ENCODE assay signal across 20 cellular contexts in genomic region chr13:59793107-59793506, GRCh38.
A peak's percentile ranks its signal among the peaks of the same experiment; 100 is the strongest.
DNase-seq lines count a peak whose midpoint lies in the region; ATAC-seq, FAIRE-seq and TF ChIP-seq lines count a peak whose summit lies in the region.
"Had no signal": no experiment of that assay in that cellular context is flagged by ENCODE, and none has a peak within 500 bp of the region (broad histone marks: within the 10 kb centered on the region; RNA-seq: fewer than 3 reads in every experiment).

No MANE protein-coding gene starts in this region.

- no peaks in the 10 kb centered on the region for H3K27me3 Mint-ChIP-seq in GM23338 (ENCODE audit: insufficient read depth, low read depth, poor library complexity)
- H3K27me3 Mint-ChIP-seq in glutamatergic neuron (ENCODE audit: unreplicated experiment) = no peaks in the 10 kb centered on the region
- H3K27me3 Mint-ChIP-seq: CD4-positive, alpha-beta memory T cell had no signal

- H3K9ac ChIP-seq in HUES6 (ENCODE audit: low read length) (no peak overlapping the region), H1 (replicated peaks in 1 of 4; ENCODE audit: extremely low read depth in 1 of 4, low read depth in 3 of 4, low read length in 3 of 4) (no peak overlapping the region)
- H3K9ac ChIP-seq: BLaER1, GM23248 had no signal

- no peaks in the 10 kb centered on the region for H3K79me2 ChIP-seq in GM23338 (replicated peaks; ENCODE audit: insufficient read depth)
- no peaks in the 10 kb centered on the region for H3K79me2 ChIP-seq in H1 (ENCODE audit: control insufficient read depth in 1 of 2, insufficient read depth in 2 of 2, low read length in 2 of 2)

- H3K27me3 ChIP-seq in GM23338 (ENCODE audit: insufficient read depth) (no peaks in the 10 kb centered on the region), HUES6 (ENCODE audit: control insufficient read depth, insufficient read depth, low read length) (no peaks in the 10 kb centered on the region), H1 (replicated peaks in 1 of 4; ENCODE audit: control insufficient read depth in 3 of 4, extremely low read depth in 1 of 4, insufficient read depth in 3 of 4, low read length in 3 of 4) (no peaks in the 10 kb centered on the region), iPS DF 6.9 (ENCODE audit: control insufficient read depth, insufficient read depth, low read length) (no peaks in the 10 kb centered on the region)
- H3K27me3 ChIP-seq: BLaER1 had no signal

- no peak for TF ChIP-seq POLR2A in H1 (IDR thresholded peaks at IDR 0.05; ENCODE audit: control extremely low read depth in 1 of 2, low read depth in 2 of 2, low read length in 2 of 2)

- peak; percentile 88 for ATAC-seq in GM23338
- no peak for ATAC-seq in HG02759 (IDR thresholded peaks at IDR 0.05; ENCODE audit: unreplicated experiment)
- no peak for ATAC-seq in HG03469 (IDR thresholded peaks at IDR 0.05; ENCODE audit: unreplicated experiment)
- ATAC-seq in HG03565 (IDR thresholded peaks at IDR 0.05; ENCODE audit: unreplicated experiment) = no peak
- ATAC-seq: K562 had no signal

- H3K4me1 ChIP-seq in GM23338 (ENCODE audit: insufficient read depth) (peaks cover 40% of the 10 kb centered on the region), HUES6 (ENCODE audit: control insufficient read depth, insufficient read depth, low read length) (peaks cover 32% of the 10 kb centered on the region), H1 (replicated peaks in 1 of 4; ENCODE audit: control insufficient read depth in 3 of 4, insufficient read depth in 4 of 4, low read length in 3 of 4) (peaks cover 0 to 11% (median 7%) of the 10 kb centered on the region in 4 experiments; a peak in 4 of 7 replicates), iPS DF 6.9 (ENCODE audit: control insufficient read depth, insufficient read depth, low read length) (0 out of 2 replicates have a peak, but pooled peaks cover 1% of the 10 kb centered on the region)
- H3K4me1 ChIP-seq: BLaER1 had no signal

- no peak overlapping the region for H3K14ac ChIP-seq in H1 (ENCODE audit: insufficient read length)

- no peak overlapping the region for H2BK120ac ChIP-seq in H1 (replicated peaks; ENCODE audit: low read depth, low read length)

- no peak overlapping the region for H3K4ac ChIP-seq in H1 (replicated peaks; ENCODE audit: insufficient read length, low read depth, low read length)

- no peak overlapping the region for H3K56ac ChIP-seq in H1 (replicated peaks; ENCODE audit: insufficient read length, low read depth, low read length)

- H3K4me3 Mint-ChIP-seq in GM23338 = no peak overlapping the region
- H3K4me3 Mint-ChIP-seq in glutamatergic neuron (ENCODE audit: unreplicated experiment) = no peak overlapping the region
- H3K4me3 Mint-ChIP-seq: CD14-positive monocyte; CD4-positive, alpha-beta memory T cell had no signal

- H4K91ac ChIP-seq in H1 (replicated peaks; ENCODE audit: insufficient read length, low read length) = no peak overlapping the region

- H2BK20ac ChIP-seq in H1 (ENCODE audit: low read length) = peak overlapping the region; percentile 83; the same call in 1 of the 2 replicates

- H3K23ac ChIP-seq in H1 (ENCODE audit: insufficient read length) = no peak overlapping the region

- no peaks in the 10 kb centered on the region for H3K36me3 ChIP-seq in GM23338 (ENCODE audit: insufficient read depth)
- H3K36me3 ChIP-seq in HUES6 (ENCODE audit: control insufficient read depth, insufficient read depth, low read length) = no peaks in the 10 kb centered on the region
- 0 out of 8 replicates have a peak, but pooled peaks cover 0 to 2% (median 0%) of the 10 kb centered on the region in 4 experiments for H3K36me3 ChIP-seq in H1 (ENCODE audit: control insufficient read depth in 2 of 4, insufficient read depth in 4 of 4, low read length in 3 of 4)
- no peaks in the 10 kb centered on the region for H3K36me3 ChIP-seq in iPS DF 6.9 (ENCODE audit: control insufficient read depth, insufficient read depth, low read length)
- H3K36me3 ChIP-seq: BLaER1 had no signal

- CTCF ChIA-PET in H1 (lab: Charles Lee; ENCODE audit: partially characterized antibody) = no interaction called here

- POLR2A ChIA-PET in H1 (lab: Charles Lee; ENCODE audit: partially characterized antibody) = no interaction called here

- H3K9me3 ChIP-seq in HUES6 (ENCODE audit: control insufficient read depth, insufficient read depth, low read depth, low read length) (no peaks in the 10 kb centered on the region), H1 (ENCODE audit: insufficient read depth in 2 of 2, low read depth in 1 of 2, low read length in 1 of 2) (no peaks in the 10 kb centered on the region), iPS DF 6.9 (ENCODE audit: control insufficient read depth, insufficient read depth, low read length) (no peaks in the 10 kb centered on the region)
- H3K9me3 ChIP-seq: BLaER1 had no signal

- no peak overlapping the region for H4K5ac ChIP-seq in H1 (ENCODE audit: insufficient read length, low read depth, low read length)

- no peaks in the 10 kb centered on the region; the same call in 1 of the 2 replicates for H3F3A ChIP-seq in GM23338 (replicated peaks; ENCODE audit: low read depth)

- no peak overlapping the region for H2AK5ac ChIP-seq in H1 (ENCODE audit: low read depth, low read length)

- H3K4me2 ChIP-seq in GM23338 (no peak overlapping the region), H1 (ENCODE audit: insufficient read depth in 1 of 2, low read depth in 2 of 2, low read length in 2 of 2) (peak overlapping the region in 1 of 2 experiments; percentile 25; a peak in 1 of 4 replicates)
- H3K4me2 ChIP-seq: BLaER1 had no signal

- no peaks in the 10 kb centered on the region; the same call in 1 of the 2 replicates for H3K23me2 ChIP-seq in H1 (ENCODE audit: low read depth, low read length)

- 75 to 100% methylated on average over 1 to 2 of the region's 2 CpGs for WGBS in H1 (ENCODE audit: extremely low coverage in 1 of 2, insufficient coverage in 1 of 2, insufficient read length in 1 of 2, insufficient replicate concordance in 2 of 2, low coverage in 1 of 2, low lambda C conversion rate in 2 of 2, missing lambda C conversion rate in 1 of 2), 2 experiments
- 100% methylated on average over 1 of the region's 2 CpGs for WGBS in iPS DF 6.9 (ENCODE audit: insufficient coverage, insufficient read length)

- peak overlapping the region; percentile 69; the same call in 1 of the 2 replicates for H2BK12ac ChIP-seq in H1 (ENCODE audit: low read depth, low read length)

- H3K9me2 ChIP-seq in GM23338 (ENCODE audit: insufficient read depth) = peaks cover 12% of the 10 kb centered on the region

- H3K27ac ChIP-seq in GM23338 (ENCODE audit: low read depth) (peak overlapping the region; percentile 82), HUES6 (ENCODE audit: low read depth, low read length) (peak overlapping the region; percentile 75), H1 (ENCODE audit: low read depth, low read length) (peak overlapping the region; percentile 44; the same call in 1 of the 2 replicates), iPS DF 6.9 (ENCODE audit: low read length) (no peak overlapping the region)
- H3K27ac ChIP-seq: BLaER1, GM23248 had no signal

- TF ChIP-seq CTCF in GM23338 (conservative IDR thresholded peaks at IDR 0.05; ENCODE audit: low read depth in 2 of 2) (no peak), H1 (IDR thresholded peaks at IDR 0.05; ENCODE audit: control extremely low read depth in 1 of 3, insufficient read depth in 1 of 3, low read depth in 1 of 3, low read length in 3 of 3) (no peak), glutamatergic neuron (IDR thresholded peaks at IDR 0.05; ENCODE audit: partially characterized antibody, unreplicated experiment) (no peak)

- no peak overlapping the region for H4K8ac ChIP-seq in H1 (ENCODE audit: extremely low read depth, insufficient read depth, low read length)

- H3K9me3 Mint-ChIP-seq in GM23338 = no peaks in the 10 kb centered on the region
- H3K9me3 Mint-ChIP-seq in glutamatergic neuron (ENCODE audit: unreplicated experiment) = peaks cover 4% of the 10 kb centered on the region
- H3K9me3 Mint-ChIP-seq: CD4-positive, alpha-beta memory T cell had no signal

- H3K36me3 Mint-ChIP-seq in GM23338 (ENCODE audit: low read depth) = no peaks in the 10 kb centered on the region
- no peaks in the 10 kb centered on the region for H3K36me3 Mint-ChIP-seq in glutamatergic neuron (ENCODE audit: unreplicated experiment)
- H3K36me3 Mint-ChIP-seq: CD4-positive, alpha-beta memory T cell had no signal

- H4K20me1 ChIP-seq in GM23338 (replicated peaks; ENCODE audit: insufficient read depth) = no peaks in the 10 kb centered on the region
- H4K20me1 ChIP-seq in H1 (replicated peaks in 1 of 2; ENCODE audit: control insufficient read depth in 1 of 2, insufficient read depth in 2 of 2, low read length in 2 of 2) = no peaks in the 10 kb centered on the region
- H4K20me1 ChIP-seq: BLaER1 had no signal

- TF ChIP-seq EP300 in H1 (IDR thresholded peaks at IDR 0.05; ENCODE audit: borderline replicate concordance in 1 of 2, low read depth in 2 of 2, low read length in 2 of 2) = no peak; a peak in 1 of 3 replicates

- H3K18ac ChIP-seq in H1 (ENCODE audit: extremely low read depth, low read length) = no peak overlapping the region

- peaks cover 15% of the 10 kb centered on the region for H3K4me1 Mint-ChIP-seq in GM23338
- H3K4me1 Mint-ChIP-seq in glutamatergic neuron (ENCODE audit: low read depth, unreplicated experiment) = peaks cover 12% of the 10 kb centered on the region
- H3K4me1 Mint-ChIP-seq: CD14-positive monocyte had no signal

- H3K4me3 ChIP-seq in GM23338 (no peak overlapping the region), HUES6 (ENCODE audit: low read depth, low read length) (no peak overlapping the region), H1 (ENCODE audit: extremely low read depth in 1 of 4, insufficient read depth in 2 of 4, low read depth in 3 of 4, low read length in 4 of 4) (no peak overlapping the region; a peak in 1 of 8 replicates), iPS DF 6.9 (ENCODE audit: low read length) (no peak overlapping the region)
- H3K4me3 ChIP-seq: BLaER1, GM23248, K562 had no signal

- no peaks in the 10 kb centered on the region for H3K79me1 ChIP-seq in H1 (ENCODE audit: low read depth, low read length)

- DNase-seq in GM23338 (ENCODE audit: low spot score) = peak; percentile 64
- peak in 1 of 2 experiments; percentile 67 for DNase-seq in H1 (ENCODE audit: low read depth in 1 of 2, low spot score in 2 of 2)
- DNase-seq in iPS DF 6.9 (ENCODE audit: low read depth, low spot score) = peak; percentile 27
- DNase-seq in glutamatergic neuron = no peak
- DNase-seq: 8988T; CD4-positive, alpha-beta memory T cell; DMS153; DMS79; GDM1; GM23248; H7 had no signal

- TF ChIP-seq RAD21 in H1 (IDR thresholded peaks at IDR 0.05 in 1 of 2, conservative IDR thresholded peaks at IDR 0.05 in 1 of 2; ENCODE audit: low read depth in 2 of 2, low read length in 2 of 2) = no peak

- FAIRE-seq in H1 (lab: Jason Lieb, UNC) = no peak
- FAIRE-seq: GM12892, GM18507, K562 had no signal

- H3K27ac Mint-ChIP-seq in GM23338 (no peak overlapping the region), glutamatergic neuron (ENCODE audit: unreplicated experiment) (no peak overlapping the region)
- H3K27ac Mint-ChIP-seq: CD14-positive monocyte; CD4-positive, alpha-beta memory T cell had no signal

- no peak overlapping the region for H2AFZ ChIP-seq in GM23338
- H2AFZ ChIP-seq in H1 (ENCODE audit: low read length) = no peak overlapping the region
- H2AFZ ChIP-seq: GM23248 had no signal

- H2BK15ac ChIP-seq in H1 (ENCODE audit: low read length) = no peak overlapping the region

- H2BK5ac ChIP-seq in H1 (ENCODE audit: low read depth, low read length) = peak overlapping the region; percentile 76; the same call in 1 of the 2 replicates
